In the genomic region with DNA sequence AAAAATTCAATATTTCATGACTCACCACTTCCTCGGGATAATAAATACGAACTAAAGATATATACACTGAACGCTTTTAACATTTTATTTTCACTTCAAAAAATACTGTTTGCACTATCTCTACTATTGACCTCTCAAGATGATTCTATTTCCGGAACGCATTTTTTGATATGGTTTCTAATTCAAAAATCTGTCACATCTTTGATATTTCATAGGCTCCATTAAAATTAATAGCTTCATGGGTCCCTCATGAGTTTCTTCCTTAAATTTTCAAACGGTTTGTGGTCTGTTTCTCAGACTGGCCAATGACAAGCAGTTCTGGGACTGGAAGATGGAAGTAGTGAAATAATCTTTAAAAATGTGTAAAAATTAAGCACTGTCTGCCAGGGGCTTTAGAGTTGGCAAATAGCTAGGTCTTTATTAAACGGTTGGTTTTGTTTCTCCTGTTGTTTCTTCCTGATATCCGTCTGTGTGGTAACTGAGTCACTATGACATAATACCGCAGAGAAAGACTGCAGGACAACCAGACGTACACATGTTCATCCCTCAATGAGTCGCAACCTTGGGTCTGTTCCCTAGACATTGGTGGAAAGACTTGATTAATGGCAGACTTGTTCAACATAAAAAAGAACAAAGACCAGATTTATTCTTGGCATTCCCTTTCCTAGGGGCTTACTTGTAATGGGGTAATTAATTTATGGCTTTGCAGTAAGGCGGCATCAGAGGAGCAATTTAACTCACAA, we compare ENCODE assay signal across 1 cellular context.
TF ChIP-seq lines count a peak whose summit lies in the region.

No MANE protein-coding gene starts in this region.

TF ChIP-seq in IMR-90, 13 proteins besides CTCF, POLR2A, EP300 and RAD21:
- TF ChIP-seq NFE2L2 (IDR thresholded peaks at IDR 0.05; ENCODE audit: low read depth, low read length) (no peak), SMC3 (IDR thresholded peaks at IDR 0.05; ENCODE audit: low read depth, low read length) (0 out of 2 replicates have a peak, but pooled peaks have one; percentile 6), FOS (IDR thresholded peaks at IDR 0.05; ENCODE audit: low read depth, low read length) (0 out of 2 replicates have a peak, but pooled peaks have one; percentile 27), MAFK (IDR thresholded peaks at IDR 0.05; ENCODE audit: low read depth, low read length) (no peak), RCOR1 (IDR thresholded peaks at IDR 0.05; ENCODE audit: insufficient replicate concordance, low read length) (no peak), RFX5 (IDR thresholded peaks at IDR 0.05; ENCODE audit: low read depth, low read length) (no peak), CEBPB (IDR thresholded peaks at IDR 0.05; ENCODE audit: low read depth, low read length) (peak; percentile 55; the same call in 1 of the 2 replicates)
- TF ChIP-seq, protein P1, sequence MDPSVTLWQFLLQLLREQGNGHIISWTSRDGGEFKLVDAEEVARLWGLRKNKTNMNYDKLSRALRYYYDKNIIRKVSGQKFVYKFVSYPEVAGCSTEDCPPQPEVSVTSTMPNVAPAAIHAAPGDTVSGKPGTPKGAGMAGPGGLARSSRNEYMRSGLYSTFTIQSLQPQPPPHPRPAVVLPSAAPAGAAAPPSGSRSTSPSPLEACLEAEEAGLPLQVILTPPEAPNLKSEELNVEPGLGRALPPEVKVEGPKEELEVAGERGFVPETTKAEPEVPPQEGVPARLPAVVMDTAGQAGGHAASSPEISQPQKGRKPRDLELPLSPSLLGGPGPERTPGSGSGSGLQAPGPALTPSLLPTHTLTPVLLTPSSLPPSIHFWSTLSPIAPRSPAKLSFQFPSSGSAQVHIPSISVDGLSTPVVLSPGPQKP (IDR thresholded peaks at IDR 0.05; ENCODE audit: borderline replicate concordance, low read depth, low read length), result no peak
- TF ChIP-seq, protein P2, sequence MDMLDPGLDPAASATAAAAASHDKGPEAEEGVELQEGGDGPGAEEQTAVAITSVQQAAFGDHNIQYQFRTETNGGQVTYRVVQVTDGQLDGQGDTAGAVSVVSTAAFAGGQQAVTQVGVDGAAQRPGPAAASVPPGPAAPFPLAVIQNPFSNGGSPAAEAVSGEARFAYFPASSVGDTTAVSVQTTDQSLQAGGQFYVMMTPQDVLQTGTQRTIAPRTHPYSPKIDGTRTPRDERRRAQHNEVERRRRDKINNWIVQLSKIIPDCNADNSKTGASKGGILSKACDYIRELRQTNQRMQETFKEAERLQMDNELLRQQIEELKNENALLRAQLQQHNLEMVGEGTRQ (IDR thresholded peaks at IDR 0.05; ENCODE audit: low read depth, low read length), result no peak
